Comparison of ENCODE assay signal across 15 cellular contexts in the genomic region with DNA sequence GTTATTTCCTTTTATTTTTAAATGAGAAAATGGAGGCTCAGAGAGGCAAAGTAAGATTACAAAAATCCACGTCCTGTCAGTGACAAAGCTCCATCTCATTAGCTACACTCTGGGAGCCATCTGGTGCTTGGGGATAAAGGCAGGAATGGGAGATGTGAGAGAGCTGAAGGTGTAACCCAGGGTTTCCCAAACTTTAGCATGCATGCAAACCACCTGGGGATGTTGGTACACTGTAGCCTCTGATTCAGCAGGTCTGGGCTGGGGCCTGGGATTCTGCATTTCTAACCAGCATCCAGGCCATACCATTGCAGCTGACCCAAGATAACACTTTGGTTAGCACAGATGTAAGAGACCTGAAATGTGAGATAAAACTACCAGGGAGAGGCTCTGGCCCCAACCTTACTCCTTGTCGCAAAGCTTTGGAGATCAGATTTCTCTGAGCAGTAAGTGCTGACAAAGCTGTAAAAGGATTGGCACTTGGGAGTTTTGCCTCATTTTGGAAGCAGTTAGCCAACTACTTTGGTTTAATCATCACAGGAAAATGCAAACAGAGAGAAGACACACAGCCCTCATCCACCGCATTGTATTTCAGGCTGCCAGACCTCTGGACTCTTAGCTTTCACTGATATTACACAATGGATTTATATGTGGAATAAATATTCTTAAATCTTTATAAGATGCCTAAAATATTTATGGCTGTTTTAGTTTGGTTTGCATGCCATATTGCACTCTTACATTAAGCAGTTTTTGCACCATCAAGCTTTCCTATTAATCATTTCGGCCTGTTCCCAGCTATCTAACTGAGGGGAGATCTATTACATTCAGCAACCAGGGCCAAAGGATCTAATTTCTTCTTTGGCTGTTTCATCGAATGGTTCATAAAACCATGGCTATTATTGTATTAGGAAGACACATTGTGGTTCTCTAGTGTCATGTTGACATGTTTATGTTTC.
DNase-seq lines count a peak whose midpoint lies in the region; ATAC-seq and TF ChIP-seq lines count a peak whose summit lies in the region.
"Had no signal": no experiment of that assay in that cellular context is flagged by ENCODE, and none has a peak within 500 bp of the region (broad histone marks: within the 10 kb centered on the region; RNA-seq: fewer than 3 reads in every experiment).

No MANE protein-coding gene starts in this region.

- intact Hi-C loops in adrenal gland (cut with DNase I) = no loop called here

- H3K4me3 ChIP-seq in fibroblast of villous mesenchyme (ENCODE audit: low read depth, low read length) = no peak overlapping the region
- H3K4me3 ChIP-seq in skeletal muscle cell (ENCODE audit: low read depth, low read length) = no peak overlapping the region
- no peak overlapping the region for H3K4me3 ChIP-seq in adrenal gland
- H3K4me3 ChIP-seq: SJCRH30, skin epidermis, suprapubic skin had no signal

- H3K27me3 ChIP-seq in adrenal gland = no peaks in the 10 kb centered on the region
- H3K27me3 ChIP-seq: SJCRH30, suprapubic skin had no signal

- no peak for ATAC-seq in HG02571 (IDR thresholded peaks at IDR 0.05; ENCODE audit: unreplicated experiment)

- H3K9me3 ChIP-seq in adrenal gland (replicated peaks in 1 of 3) = no peaks in the 10 kb centered on the region
- H3K9me3 ChIP-seq: SJCRH30, suprapubic skin had no signal

- DNase-seq in GM04503 (ENCODE audit: low read depth) (peak; percentile 88), NCI-H524 treated with DMSO at 0.1 percent for 48 hours (lab: John Stamatoyannopoulos, UW) (peak; percentile 68), fibroblast of villous mesenchyme (ENCODE audit: low read depth) (peak; percentile 34), skeletal muscle cell (ENCODE audit: low read depth) (peak; percentile 11), adrenal gland (no peak), Kasumi-1 (lab: John Stamatoyannopoulos, UW) (no peak)
- no peak for DNase-seq in activated CD8-positive, alpha-beta memory T cell treated with anti-CD3 and anti-CD28 coated beads, Interleukin-2, amount 50 U/mL, for 4 hours
- DNase-seq: activated naive CD4-positive, alpha-beta T cell treated with anti-CD3 and anti-CD28 coated beads, Interleukin-2, amount 50 U/mL, for 16 hours; CD8-positive, alpha-beta memory T cell; cerebellar nuclear complex; NK-92 treated with Interleukin-12 subunit alpha and Interleukin-12 subunit beta, amount 100 ng/mL, for 24 hours had no signal

- peak overlapping the region in 1 of 5 donors; percentile 31 for H3K27ac ChIP-seq in adrenal gland
- H3K27ac ChIP-seq: SJCRH30, suprapubic skin had no signal

- H3K4me1 ChIP-seq in adrenal gland (replicated peaks in 1 of 2) = no peaks in the 10 kb centered on the region
- H3K4me1 ChIP-seq: suprapubic skin had no signal

- no peaks in the 10 kb centered on the region for H3K36me3 ChIP-seq in adrenal gland (replicated peaks in 1 of 2)
- H3K36me3 ChIP-seq: SJCRH30, suprapubic skin had no signal

- TF ChIP-seq CTCF in fibroblast of villous mesenchyme (IDR thresholded peaks at IDR 0.05; ENCODE audit: insufficient read depth, low read depth, low read length) (no peak), adrenal gland (IDR thresholded peaks at IDR 0.05) (no peak)

- 57 to 69% (median 64%) methylated on average over 5 of the region's 5 CpGs for WGBS in adrenal gland, 4 donors

- TF ChIP-seq POLR2A in adrenal gland (IDR thresholded peaks at IDR 0.05) = no peak

Comparison
In these comparisons a context has a peak if more than half of its experiments do, and no peak if none do; other contexts are left out.
1. DNase-seq: peak in GM04503 (single experiment), NCI-H524 treated with DMSO at 0.1 percent for 48 hours (single experiment), fibroblast of villous mesenchyme (single experiment) and skeletal muscle cell (single experiment); none in adrenal gland (0 of 7), activated CD8-positive, alpha-beta memory T cell treated with anti-CD3 and anti-CD28 coated beads, Interleukin-2, amount 50 U/mL, for 4 hours (single experiment) and Kasumi-1 (0 of 2).